Comparison of ENCODE assay signal across 11 cellular contexts in genomic region chr14:37864861-37865718, GRCh38.
DNase-seq lines count a peak whose midpoint lies in the region; ATAC-seq and TF ChIP-seq lines count a peak whose summit lies in the region.
"Had no signal": no experiment of that assay in that cellular context is flagged by ENCODE, and none has a peak within 500 bp of the region (broad histone marks: within the 10 kb centered on the region; RNA-seq: fewer than 3 reads in every experiment).

No MANE protein-coding gene starts in this region.

- no peaks in the 10 kb centered on the region for H3K27me3 ChIP-seq in breast epithelium

- no peaks in the 10 kb centered on the region for H3K9me3 Mint-ChIP-seq in MCF 10A (ENCODE audit: unreplicated experiment)
- H3K9me3 Mint-ChIP-seq in T-helper 2 cell treated with Interferon-gamma antibody and Interleukin-4, amounts not matched to agents 5 μg/mL and 100 μg/mL, for 36 hours = no peaks in the 10 kb centered on the region
- H3K9me3 Mint-ChIP-seq: activated CD8-positive, alpha-beta T cell treated with anti-CD3 and anti-CD28 coated beads for 36 hours had no signal

- no peaks in the 10 kb centered on the region for H3K9me3 ChIP-seq in breast epithelium

- TF ChIP-seq POLR2A in breast epithelium (IDR thresholded peaks at IDR 0.05) = no peak

- peaks cover 0 to 6% of the 10 kb centered on the region in 2 donors for H3K4me1 ChIP-seq in breast epithelium

- TF ChIP-seq CTCF in MCF 10A (IDR thresholded peaks at IDR 0.05; ENCODE audit: unreplicated experiment) = no peak
- TF ChIP-seq CTCF in breast epithelium (IDR thresholded peaks at IDR 0.05) = no peak

- H3K4me1 Mint-ChIP-seq in MCF 10A (ENCODE audit: insufficient read depth, unreplicated experiment) = peaks cover 18% of the 10 kb centered on the region
- no peaks in the 10 kb centered on the region for H3K4me1 Mint-ChIP-seq in T-helper 2 cell treated with Interferon-gamma antibody and Interleukin-4, amounts not matched to agents 5 μg/mL and 100 μg/mL, for 36 hours (ENCODE audit: low read depth)

- H3K27me3 Mint-ChIP-seq in MCF 10A (ENCODE audit: insufficient read depth, unreplicated experiment) = no peaks in the 10 kb centered on the region
- no peaks in the 10 kb centered on the region for H3K27me3 Mint-ChIP-seq in T-helper 2 cell treated with Interferon-gamma antibody and Interleukin-4, amounts not matched to agents 5 μg/mL and 100 μg/mL, for 36 hours (ENCODE audit: low read depth)

- H3K27ac ChIP-seq in breast epithelium = peak overlapping the region in 1 of 2 donors; percentile 40

- ATAC-seq in left colon = peak; percentile 88
- ATAC-seq in HG03025 (IDR thresholded peaks at IDR 0.05; ENCODE audit: low FRiP score, unreplicated experiment) = no peak
- ATAC-seq: activated CD8-positive, alpha-beta T cell treated with anti-CD3 and anti-CD28 coated beads for 36 hours had no signal

- peak overlapping the region in 1 of 3 donors; percentile 17 for H3K4me3 ChIP-seq in breast epithelium

- DNase-seq in MCF 10A (ENCODE audit: unreplicated experiment) (peak; percentile 65), breast epithelium (ENCODE audit: low spot score in 2 of 2) (no peak), amniotic epithelial cell (ENCODE audit: low read depth) (peak; percentile 44), left colon (peak in 1 of 2 donors; percentile 33), KBM-7 (no peak), ACHN (no peak)
- no peak for DNase-seq in T-helper 2 cell treated with Interferon-gamma antibody and Interleukin-4, amounts not matched to agents 5 μg/mL and 100 μg/mL, for 36 hours (ENCODE audit: low spot score)
- DNase-seq: activated CD8-positive, alpha-beta T cell treated with anti-CD3 and anti-CD28 coated beads for 36 hours; stimulated activated naive CD4-positive, alpha-beta T cell had no signal

- intact Hi-C loops in MCF 10A (cut with micrococcal nuclease) (no loop called here), breast epithelium (cut with DNase I; ENCODE audit: low total_unique reads) (no loop called here), left colon (cut with DNase I, micrococcal nuclease) (no loop called here)

- peak overlapping the region; percentile 40 for H3K4me3 Mint-ChIP-seq in MCF 10A (ENCODE audit: unreplicated experiment)
- H3K4me3 Mint-ChIP-seq in T-helper 2 cell treated with Interferon-gamma antibody and Interleukin-4, amounts not matched to agents 5 μg/mL and 100 μg/mL, for 36 hours = no peak overlapping the region
- H3K4me3 Mint-ChIP-seq: activated CD8-positive, alpha-beta T cell treated with anti-CD3 and anti-CD28 coated beads for 36 hours; mesothelial cell of epicardium had no signal

- H3K36me3 Mint-ChIP-seq in MCF 10A (ENCODE audit: insufficient read depth, unreplicated experiment) = no peaks in the 10 kb centered on the region
- no peaks in the 10 kb centered on the region for H3K36me3 Mint-ChIP-seq in T-helper 2 cell treated with Interferon-gamma antibody and Interleukin-4, amounts not matched to agents 5 μg/mL and 100 μg/mL, for 36 hours (ENCODE audit: low read depth)
- H3K36me3 Mint-ChIP-seq: mesothelial cell of epicardium had no signal

- CTCF ChIA-PET in MCF 10A (lab: Yijun Ruan, JAX) = interaction anchor here (0.6 to 3.4 kb wide), 8 partner anchors 9 to 622 kb away, joined by 3 to 24 read pairs (median 4); no protein-coding TSS in a partner anchor

- POLR2A ChIA-PET in MCF 10A (lab: Yijun Ruan, JAX) = interaction anchor here (0.6 kb wide), 1 partner anchor 1249 kb away, joined by 3 read pairs; no protein-coding TSS in a partner anchor

- no peaks in the 10 kb centered on the region for H3K36me3 ChIP-seq in breast epithelium

- in situ Hi-C loops in KBM-7 (cut with MboI; ENCODE audit: low pct_unique_long_range_greater_than_20kb, low sequenced_read_pairs) = no loop called here
- in situ Hi-C loops in ACHN (cut with HindIII; ENCODE audit: low pct_ligation_motif_present, low pct_unique_long_range_greater_than_20kb, low sequenced_read_pairs) = no loop called here

- BruUV-seq in MCF 10A (replicated peaks; lab: Mats Ljungman, UMichigan) = no TSS peak

- H3K27ac Mint-ChIP-seq in MCF 10A (ENCODE audit: low read depth, unreplicated experiment) = peak overlapping the region; percentile 12
- H3K27ac Mint-ChIP-seq in T-helper 2 cell treated with Interferon-gamma antibody and Interleukin-4, amounts not matched to agents 5 μg/mL and 100 μg/mL, for 36 hours = no peak overlapping the region
- H3K27ac Mint-ChIP-seq: activated CD8-positive, alpha-beta T cell treated with anti-CD3 and anti-CD28 coated beads for 36 hours; mesothelial cell of epicardium had no signal

Comparison
In these comparisons a context has a peak if more than half of its experiments do, and no peak if none do; other contexts are left out.
1. DNase-seq: peak in MCF 10A (single experiment) and amniotic epithelial cell (single experiment); none in breast epithelium (0 of 2), KBM-7 (single experiment), ACHN (single experiment) and T-helper 2 cell treated with Interferon-gamma antibody and Interleukin-4, amounts not matched to agents 5 μg/mL and 100 μg/mL, for 36 hours (single experiment).